ENCODE assay signal across 1 cellular context in genomic region chr12:57756406-57757341, GRCh38.
TF ChIP-seq lines count a peak whose summit lies in the region.

No MANE protein-coding gene starts in this region.

TF ChIP-seq in HEK293, 187 proteins besides CTCF, POLR2A, EP300 and RAD21 (continued from another document):
- TF ChIP-seq ZNF394 (tag by site-specific recombination; IDR thresholded peaks at IDR 0.05; ENCODE audit: borderline replicate concordance) (0 out of 2 replicates have a peak, but pooled peaks have one; percentile 40), ZBTB26 (tag by site-specific recombination; optimal IDR thresholded peaks at IDR 0.05) (no peak), MYNN (tag by site-specific recombination; IDR thresholded peaks at IDR 0.05; ENCODE audit: borderline replicate concordance) (no peak), SALL2 (tag by site-specific recombination; IDR thresholded peaks at IDR 0.05; ENCODE audit: borderline replicate concordance) (no peak), KLF1 (tag by site-specific recombination; IDR thresholded peaks at IDR 0.05) (no peak), PRDM2 (tag by site-specific recombination; IDR thresholded peaks at IDR 0.05; ENCODE audit: borderline replicate concordance) (no peak), ZNF423 (tag by site-specific recombination; IDR thresholded peaks at IDR 0.05) (no peak), ZBTB10 (tag by site-specific recombination; IDR thresholded peaks at IDR 0.05) (peak; percentile 62; the same call in 1 of the 2 replicates), ZBTB17 (tag by site-specific recombination; IDR thresholded peaks at IDR 0.05) (peak; percentile 58; the same call in 1 of the 2 replicates), YY1 (tag by site-specific recombination; IDR thresholded peaks at IDR 0.05) (peak; percentile 41; the same call in 1 of the 2 replicates), ZBTB21 (tag by site-specific recombination; IDR thresholded peaks at IDR 0.05) (no peak), ZNF211 (tag by site-specific recombination; IDR thresholded peaks at IDR 0.05; ENCODE audit: low read depth) (no peak), PATZ1 (tag by site-specific recombination; IDR thresholded peaks at IDR 0.05) (peak; percentile 54; the same call in 1 of the 2 replicates), ZNF704 (tag by site-specific recombination; IDR thresholded peaks at IDR 0.05) (no peak), ZNF274 (IDR thresholded peaks at IDR 0.05; ENCODE audit: low read length) (no peak), ZNF274 (tag by site-specific recombination; IDR thresholded peaks at IDR 0.05; ENCODE audit: borderline replicate concordance) (no peak), ZNF366 (tag by site-specific recombination; conservative IDR thresholded peaks at IDR 0.05) (peak; percentile 73), ZNF416 (tag by site-specific recombination; IDR thresholded peaks at IDR 0.05) (no peak)
